ENCODE assay signal across 18 cellular contexts in the genomic region with DNA sequence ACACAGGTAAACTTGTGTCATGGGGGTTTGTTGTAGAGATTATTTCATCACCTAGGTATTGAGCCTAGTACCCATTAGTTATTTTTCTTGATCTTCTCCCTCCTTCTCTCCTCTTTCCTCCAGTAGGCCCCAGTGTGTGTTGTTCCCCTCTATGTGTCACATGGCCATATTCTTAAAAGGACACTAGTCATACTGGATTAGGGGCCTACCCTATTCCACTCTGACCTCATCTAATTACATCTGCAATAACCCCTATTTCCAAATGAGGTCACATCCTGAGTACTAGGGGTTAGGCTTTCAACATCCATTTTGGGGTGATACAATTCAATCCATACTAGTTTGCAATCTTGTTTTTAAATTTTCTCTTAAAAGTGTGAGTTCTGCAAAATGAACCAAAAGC.
"Had no signal": no experiment of that assay in that cellular context is flagged by ENCODE, and none has a peak within 500 bp of the region (broad histone marks: within the 10 kb centered on the region; RNA-seq: fewer than 3 reads in every experiment).

No MANE protein-coding gene starts in this region.

- DNase-seq: islet precursor cell; left ventricle myocardium inferior; mesendoderm; naive B cell; natural killer cell; nucleus accumbens; psoas muscle; right lobe of liver; stimulated activated CD4-positive, alpha-beta T cell treated with anti-CD3 and anti-CD28 coated beads, Interleukin-1b, Interleukin-23, amount 100 ng/mL, for 48 hours; stimulated activated CD4-positive, alpha-beta T cell treated with anti-CD3 and anti-CD28 coated beads, Interleukin-2, amount 100 ng/mL, for 48 hours; stimulated activated CD4-positive, alpha-beta T cell treated with anti-CD3 and anti-CD28 coated beads, Interleukin-4, amount 100 ng/mL, for 4 hours; stimulated activated CD8-positive, alpha-beta memory T cell treated with anti-CD3 and anti-CD28 coated beads, Interleukin-4, amount 100 ng/mL, for 48 hours; stimulated activated naive B cell treated with anti-CD40 and anti-IgM and Interleukin-4, amounts not matched to agents 10 μg/mL and 1 μg/mL and 100 μg/mL, for 72 hours; substantia nigra; uterus had no signal

- H3K4me3 Mint-ChIP-seq: mesothelial cell of epicardium; naive B cell; natural killer cell; stimulated activated naive B cell treated with anti-CD40 and anti-IgM and Interleukin-4, amounts not matched to agents 10 μg/mL and 1 μg/mL and 100 μg/mL, for 72 hours; stimulated activated naive CD8-positive, alpha-beta T cell treated with anti-CD3 and anti-CD28 coated beads, Interleukin-15, Interleukin-2, amounts not matched to agents 100 ng/mL and 50 ng/mL, for 24 hours; type B pancreatic cell had no signal

- H3K4me1 Mint-ChIP-seq: mesothelial cell of epicardium; naive B cell; natural killer cell; stimulated activated naive B cell treated with anti-CD40 and anti-IgM and Interleukin-4, amounts not matched to agents 10 μg/mL and 1 μg/mL and 100 μg/mL, for 72 hours had no signal

- H3K27ac Mint-ChIP-seq: mesothelial cell of epicardium; naive B cell; natural killer cell; stimulated activated naive B cell treated with anti-CD40 and anti-IgM and Interleukin-4, amounts not matched to agents 10 μg/mL and 1 μg/mL and 100 μg/mL, for 72 hours; stimulated activated naive CD8-positive, alpha-beta T cell treated with anti-CD3 and anti-CD28 coated beads, Interleukin-15, Interleukin-2, amounts not matched to agents 100 ng/mL and 50 ng/mL, for 24 hours; type B pancreatic cell had no signal

- ATAC-seq: natural killer cell, psoas muscle, right lobe of liver had no signal

- H3K27me3 Mint-ChIP-seq: type B pancreatic cell had no signal

- H3K9me3 Mint-ChIP-seq: type B pancreatic cell had no signal

- H3K36me3 Mint-ChIP-seq: mesothelial cell of epicardium; naive B cell; natural killer cell; stimulated activated naive B cell treated with anti-CD40 and anti-IgM and Interleukin-4, amounts not matched to agents 10 μg/mL and 1 μg/mL and 100 μg/mL, for 72 hours; type B pancreatic cell had no signal
